35 cellular contexts compared by ENCODE assay signal in the genomic region with DNA sequence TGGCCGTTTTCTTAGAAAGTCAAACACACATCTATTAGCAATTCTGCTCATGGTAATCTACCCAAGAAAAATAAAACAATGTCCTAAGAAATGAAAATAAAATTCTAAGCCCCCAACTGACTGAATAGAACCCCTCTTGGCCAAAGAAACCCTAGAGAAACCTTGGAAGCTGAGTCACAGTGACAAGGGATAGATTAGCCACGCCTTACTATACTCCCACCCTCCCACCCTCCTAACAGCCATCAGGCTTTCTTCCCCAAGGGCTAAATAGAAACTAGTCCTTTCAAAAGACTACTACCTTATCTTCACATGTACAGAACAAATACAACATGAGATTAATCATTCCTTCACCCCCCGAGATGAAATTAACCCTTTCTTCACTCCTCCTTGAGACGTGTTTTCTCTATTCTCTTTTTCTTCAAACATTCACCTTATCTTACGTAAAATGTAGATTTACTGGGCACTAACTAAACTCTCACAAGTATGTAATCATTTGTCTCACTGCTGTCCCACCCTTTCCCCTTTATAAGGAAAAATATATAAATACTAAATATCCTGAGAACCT. TPM values are rescaled to one million over a fixed set of nuclear protein-coding genes. Genes with fewer than 3 reads are reported as not detected.
"Had no signal": no experiment of that assay in that cellular context is flagged by ENCODE, and none has a peak within 500 bp of the region (broad histone marks: within the 10 kb centered on the region; RNA-seq: fewer than 3 reads in every experiment).

No MANE protein-coding gene starts in this region.

- H3K27ac ChIP-seq: adrenal gland, ascending aorta, body of pancreas, brain microvascular endothelial cell, breast epithelium, cardiac muscle cell had no signal

- ATAC-seq: activated naive CD4-positive, alpha-beta T cell treated with anti-CD3 and anti-CD28 coated beads, Interleukin-2, amount 50 U/mL, for 72 hours; activated naive CD8-positive, alpha-beta T cell treated with anti-CD3 and anti-CD28 coated beads, Interleukin-2, amount 50 U/mL, for 24 hours; activated T-cell treated with anti-CD3 and anti-CD28 coated beads, Interleukin-2, amount 50 U/mL, for 4 hours; activated T-cell treated with anti-CD3 and anti-CD28 coated beads, Interleukin-2, amount 50 U/mL, for 72 hours; activated T-helper 17 cell treated with anti-CD3 and anti-CD28 coated beads, Interleukin-2, amount 50 U/mL, for 72 hours; body of pancreas had no signal

- H3K36me3 ChIP-seq: adrenal gland, ascending aorta, brain microvascular endothelial cell, breast epithelium, cardiac muscle cell had no signal

- H3K4me1 ChIP-seq: adrenal gland, ascending aorta, body of pancreas, breast epithelium had no signal

- FAIRE-seq: astrocyte, bronchial epithelial cell had no signal

- H3K9me3 ChIP-seq: adrenal gland, ascending aorta had no signal

- H3K27me3 ChIP-seq: adrenal gland, ascending aorta, body of pancreas, brain microvascular endothelial cell, breast epithelium, cardiac muscle cell had no signal

- DNase-seq: activated effector memory CD4-positive, alpha-beta T cell treated with anti-CD3 and anti-CD28 coated beads, Interleukin-2, amount 50 U/mL, for 16 hours; activated effector memory CD4-positive, alpha-beta T cell treated with Interleukin-2 at 50 U/mL for 16 hours; activated gamma-delta T cell; activated gamma-delta T cell treated with Interleukin-2 at 50 U/mL for 16 hours; activated naive CD4-positive, alpha-beta T cell; activated naive CD4-positive, alpha-beta T cell treated with anti-CD3 and anti-CD28 coated beads for 36 hours; activated naive CD4-positive, alpha-beta T cell treated with anti-CD3 and anti-CD28 coated beads, Interleukin-2, amount 10 ng/mL, durations not matched to agents 7 days and 5 days; activated naive CD4-positive, alpha-beta T cell treated with anti-CD3 and anti-CD28 coated beads, Interleukin-2, amount 50 U/mL, for 16 hours; activated naive CD4-positive, alpha-beta T cell treated with Interleukin-2 at 50 U/mL for 16 hours; activated naive CD8-positive, alpha-beta T cell treated with anti-CD3 and anti-CD28 coated beads for 36 hours; activated naive CD8-positive, alpha-beta T cell treated with anti-CD3 and anti-CD28 coated beads, Interleukin-2, amount 10 ng/mL, durations not matched to agents 7 days and 5 days; activated naive CD8-positive, alpha-beta T cell treated with anti-CD3 and anti-CD28 coated beads, Interleukin-2, amount 50 U/mL, for 24 hours; activated T-cell treated with anti-CD3 and anti-CD28 coated beads, Interleukin-2, amount 50 U/mL, for 24 hours; activated T-cell treated with anti-CD3 and anti-CD28 coated beads, Interleukin-2, amount 50 U/mL, for 4 hours; activated T-cell treated with anti-CD3 and anti-CD28 coated beads, Interleukin-2, amount 50 U/mL, for 48 hours; activated T-cell treated with anti-CD3 and anti-CD28 coated beads, Interleukin-2, amount 50 U/mL, for 72 hours; adrenal gland; amniotic stem cell; amygdala; anterior cingulate cortex; aorta; body of pancreas; brain microvascular endothelial cell; caudate nucleus; central memory CD4-positive, alpha-beta T cell; cerebellar nuclear complex had no signal

- H3K4me3 ChIP-seq: adrenal gland, ascending aorta, body of pancreas, breast epithelium, cardiac muscle cell had no signal

RNA-seq across cellular contexts. Expression of gene HTR7, which starts 57.5 kb away (rescaled TPM):
- total RNA-seq: activated naive CD8-positive, alpha-beta T cell treated with anti-CD3 and anti-CD28 coated beads for 36 hours; activated T-cell treated with anti-CD3 and anti-CD28 coated beads, Interleukin-2, amount 50 U/mL, for 4 hours; activated T-helper 1 cell treated with anti-CD3 and anti-CD28 coated beads, Interleukin-12 subunit alpha, Interleukin-12 subunit beta, Interleukin-2, Interleukin-4 antibody, amounts not matched to agents 30 ng/mL and 10 ng/mL and 1 ng/mL, durations not matched to agents 14 hours and 24 hours and 36 hours; activated T-helper 2 cell treated with anti-CD3 and anti-CD28 coated beads, Interferon-gamma antibody, Interleukin-2, Interleukin-4, amounts not matched to agents 10 μg/mL and 5 μg/mL and 100 μg/mL, durations not matched to agents 14 hours and 24 hours and 36 hours; body of pancreas; cardiac muscle cell had no signal
- polyA plus RNA-seq: cardiac muscle cell had no signal
